14 cellular contexts compared by ENCODE assay signal in the genomic region with DNA sequence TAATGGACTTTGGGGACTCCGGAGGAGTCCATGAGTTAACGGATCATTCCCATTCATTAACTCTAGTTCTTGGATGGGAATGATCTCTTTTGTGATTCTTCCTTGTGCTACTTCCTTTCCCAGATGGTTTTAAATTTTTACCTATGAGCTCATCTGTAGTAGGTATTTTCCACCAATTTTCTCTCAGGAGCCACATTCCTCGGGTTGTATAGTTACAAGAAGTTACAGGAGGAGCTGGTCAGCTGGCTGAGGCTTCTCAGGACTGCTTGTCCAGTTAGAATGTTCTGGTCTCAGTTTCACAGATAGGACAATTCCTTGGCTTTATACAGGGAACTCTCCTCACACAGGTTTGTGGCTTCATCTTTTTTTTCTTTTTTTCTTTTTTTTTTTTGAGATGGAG.
"Had no signal": no experiment of that assay in that cellular context is flagged by ENCODE, and none has a peak within 500 bp of the region (broad histone marks: within the 10 kb centered on the region; RNA-seq: fewer than 3 reads in every experiment).

No MANE protein-coding gene starts in this region.

- ATAC-seq: effector memory CD8-positive, alpha-beta T cell; gastrocnemius medialis; right cardiac atrium; stimulated activated naive CD8-positive, alpha-beta T cell treated with anti-CD3 and anti-CD28 coated beads, Interleukin-15, Interleukin-2, amounts not matched to agents 100 U/mL and 50 U/mL, for 24 hours had no signal

- DNase-seq: activated CD4-positive, alpha-beta T cell treated with anti-CD3 and anti-CD28 coated beads, Interleukin-2, amount 50 U/mL, for 1 hour; activated CD8-positive, alpha-beta memory T cell treated with anti-CD3 and anti-CD28 coated beads for 24 hours; activated naive CD8-positive, alpha-beta T cell treated with anti-CD3 and anti-CD28 coated beads, Interleukin-2, amount 10 ng/mL, durations not matched to agents 7 days and 5 days; dermis blood vessel endothelial cell; effector memory CD8-positive, alpha-beta T cell; gastrocnemius medialis; kidney; nephron progenitor cell; occipital lobe; right cardiac atrium; stimulated activated CD4-positive, alpha-beta T cell treated with anti-CD3 and anti-CD28 coated beads, Interleukin-4, amount 100 ng/mL, for 4 hours; stimulated activated CD8-positive, alpha-beta memory T cell treated with anti-CD3 and anti-CD28 coated beads, Interleukin-4, amount 100 ng/mL, for 48 hours; stimulated activated naive CD8-positive, alpha-beta T cell treated with anti-CD3 and anti-CD28 coated beads, Interleukin-15, Interleukin-2, amounts not matched to agents 100 U/mL and 50 U/mL, for 24 hours had no signal

- H3K27me3 ChIP-seq: gastrocnemius medialis had no signal

- H3K9me3 ChIP-seq: gastrocnemius medialis had no signal

- H3K36me3 ChIP-seq: gastrocnemius medialis had no signal

- H3K27ac ChIP-seq: gastrocnemius medialis, skin epidermis had no signal

- FAIRE-seq: kidney had no signal

- H3K4me3 ChIP-seq: gastrocnemius medialis, skin epidermis had no signal
